ENCODE assay signal across 17 cellular contexts in genomic region chr12:1552978-1553471, GRCh38. TPM values are rescaled to one million over a fixed set of nuclear protein-coding genes. Genes with fewer than 3 reads are reported as not detected.
DNase-seq lines count a peak whose midpoint lies in the region; ATAC-seq and TF ChIP-seq lines count a peak whose summit lies in the region.
"Had no signal": no experiment of that assay in that cellular context is flagged by ENCODE, and none has a peak within 500 bp of the region (broad histone marks: within the 10 kb centered on the region; RNA-seq: fewer than 3 reads in every experiment).

No MANE protein-coding gene starts in this region.

- TF ChIP-seq POLR2A in transverse colon (IDR thresholded peaks at IDR 0.05), result no peak

- TF ChIP-seq CTCF in MM.1S (IDR thresholded peaks at IDR 0.05; ENCODE audit: low read length) (no peak), transverse colon (IDR thresholded peaks at IDR 0.05) (no peak), psoas muscle (IDR thresholded peaks at IDR 0.05) (no peak)

- ATAC-seq in psoas muscle, result no peak
- ATAC-seq: activated T-helper 17 cell treated with anti-CD3 and anti-CD28 coated beads, Interleukin-2, amount 50 U/mL, for 72 hours; effector memory CD8-positive, alpha-beta T cell; gastrocnemius medialis; left lung had no signal

- H3K9ac ChIP-seq in MM.1S (ENCODE audit: low read length), result peak overlapping the region; percentile 56; the same call in 1 of the 2 replicates
- H3K9ac ChIP-seq: BLaER1 treated with 17β-estradiol and CSF1 and Interleukin-3, amounts not matched to agents 10 nM and 100 nM had no signal

- TF ChIP-seq EP300 in transverse colon (IDR thresholded peaks at IDR 0.05; ENCODE audit: low read depth), result no peak

- H3K79me2 ChIP-seq in MM.1S (ENCODE audit: low read length), result peaks cover 93% of the 10 kb centered on the region

- peaks cover 45% of the 10 kb centered on the region for H3K4me1 ChIP-seq in MM.1S (ENCODE audit: low read length)
- peaks cover 0 to 3% (median 0%) of the 10 kb centered on the region in 4 donors for H3K4me1 ChIP-seq in transverse colon
- no peaks in the 10 kb centered on the region for H3K4me1 ChIP-seq in psoas muscle
- H3K4me1 ChIP-seq: adrenal gland, gastrocnemius medialis, left lung had no signal

- H2AFZ ChIP-seq in MM.1S (ENCODE audit: low read length), result no peak overlapping the region

- WGBS in transverse colon (ENCODE audit: low coverage in 1 of 2), 2 donors, result 78 to 86% methylated on average over 3 to 9 of the region's 9 CpGs
- WGBS in psoas muscle, 3 donors, result 54 to 73% (median 57%) methylated on average over 9 of the region's 9 CpGs

- no peaks in the 10 kb centered on the region for H3K9me2 ChIP-seq in MM.1S (replicated peaks; ENCODE audit: insufficient read depth, low read length)

- H3K27me3 ChIP-seq in MM.1S (replicated peaks; ENCODE audit: insufficient read depth, low read length), result no peaks in the 10 kb centered on the region
- H3K27me3 ChIP-seq in transverse colon, result no peaks in the 10 kb centered on the region
- peaks cover 0 to 6% (median 2%) of the 10 kb centered on the region in 3 donors for H3K27me3 ChIP-seq in psoas muscle (ENCODE audit: insufficient read depth in 3 of 3, low read length in 2 of 3)
- H3K27me3 ChIP-seq: adrenal gland; BLaER1 treated with 17β-estradiol and CSF1 and Interleukin-3, amounts not matched to agents 10 nM and 100 nM; left lung had no signal

- H3K4me2 ChIP-seq in MM.1S (ENCODE audit: low read depth, low read length), result peak overlapping the region; percentile 58

- peaks cover 21% of the 10 kb centered on the region for H3F3A ChIP-seq in MM.1S (ENCODE audit: insufficient read depth, low read length)

- H3K9me3 ChIP-seq in MM.1S (replicated peaks; ENCODE audit: insufficient read depth, low read length) (no peaks in the 10 kb centered on the region), transverse colon (no peaks in the 10 kb centered on the region), psoas muscle (no peaks in the 10 kb centered on the region)
- H3K9me3 ChIP-seq: adrenal gland, left lung had no signal

- H3K36me3 ChIP-seq in MM.1S (replicated peaks; ENCODE audit: insufficient read depth, low read length), result 0 out of 2 replicates have a peak, but pooled peaks cover 1% of the 10 kb centered on the region
- H3K36me3 ChIP-seq in transverse colon, result no peaks in the 10 kb centered on the region
- H3K36me3 ChIP-seq in psoas muscle (ENCODE audit: insufficient read depth in 1 of 2, low read depth in 1 of 2), result no peaks in the 10 kb centered on the region
- H3K36me3 ChIP-seq: adrenal gland; BLaER1 treated with 17β-estradiol and CSF1 and Interleukin-3, amounts not matched to agents 10 nM and 100 nM; gastrocnemius medialis; left lung had no signal

- H3K4me3 ChIP-seq in MM.1S (ENCODE audit: low read length) (no peak overlapping the region), transverse colon (no peak overlapping the region), psoas muscle (no peak overlapping the region)
- H3K4me3 ChIP-seq: adrenal gland; BLaER1 treated with 17β-estradiol and CSF1 and Interleukin-3, amounts not matched to agents 10 nM and 100 nM; gastrocnemius medialis; left lung had no signal

- H3K27ac ChIP-seq in MM.1S (ENCODE audit: low read length) (peak overlapping the region; percentile 84), transverse colon (peak overlapping the region in 3 of 4 donors; percentile 13 to 55 (median 27)), psoas muscle (no peak overlapping the region)
- H3K27ac ChIP-seq: adrenal gland; BLaER1 treated with 17β-estradiol and CSF1 and Interleukin-3, amounts not matched to agents 10 nM and 100 nM; gastrocnemius medialis; left lung had no signal

- in situ Hi-C loops in transverse colon (cut with MboI; ENCODE audit: low pct_ligation_motif_present in 1 of 4, low pct_unique_long_range_greater_than_20kb in 1 of 4, low sequenced_read_pairs in 3 of 4), result loop anchor here in 1 of 4 donors (25.0 kb wide), 1 partner anchor 441 kb away; no protein-coding TSS in a partner anchor

- DNase-seq in GM03348 (ENCODE audit: low spot score) (peak; percentile 68), MM.1S (no peak), fibroblast of gingiva (ENCODE audit: low read depth) (peak; percentile 80), transverse colon (no peak), psoas muscle (no peak), NCI-H2107 treated with DMSO at 0.1 percent for 48 hours (lab: John Stamatoyannopoulos, UW; ENCODE audit: unreplicated experiment) (no peak)
- no peak for DNase-seq in effector CD4-positive, alpha-beta T cell
- DNase-seq: activated CD4-positive, CD25-positive, alpha-beta regulatory T cell; adrenal gland; effector memory CD8-positive, alpha-beta T cell; gastrocnemius medialis; left lung; NCI-H1930; stimulated activated CD4-positive, alpha-beta T cell treated with anti-CD3 and anti-CD28 coated beads, Interleukin-2, amount 100 ng/mL, for 48 hours; T-helper 2 cell had no signal

- intact Hi-C loops in transverse colon (cut with DNase I; ENCODE audit: low total_unique reads), result no loop called here
- intact Hi-C loops in psoas muscle (cut with DNase I), result no loop called here

- no peaks in the 10 kb centered on the region for H4K20me1 ChIP-seq in MM.1S (ENCODE audit: insufficient read depth, low read length)
- H4K20me1 ChIP-seq: BLaER1 treated with 17β-estradiol and CSF1 and Interleukin-3, amounts not matched to agents 10 nM and 100 nM had no signal

RNA-seq across cellular contexts. Expression of gene FBXL14, which starts 41.4 kb away (rescaled TPM):
- total RNA-seq in transverse colon (10 to 100 TPM; 15.5 to 44.4 (median 28.0) TPM), psoas muscle (1 to 10 TPM; 4.5 to 7.9 (median 5.0) TPM)
- 10 to 100 TPM in 1 of 3 donors, 1 to 10 TPM in 2; 2.9 to 13.8 (median 5.3) TPM for polyA plus RNA-seq in psoas muscle

Comparison
In these comparisons a context has a peak if more than half of its experiments do, and no peak if none do; other contexts are left out.
1. DNase-seq: peak in GM03348 (single experiment) and fibroblast of gingiva (single experiment); none in MM.1S (single experiment), transverse colon (single experiment), psoas muscle (0 of 2), NCI-H2107 treated with DMSO at 0.1 percent for 48 hours (single experiment) and effector CD4-positive, alpha-beta T cell (single experiment).